9 cellular contexts compared by ENCODE assay signal in the genomic region with DNA sequence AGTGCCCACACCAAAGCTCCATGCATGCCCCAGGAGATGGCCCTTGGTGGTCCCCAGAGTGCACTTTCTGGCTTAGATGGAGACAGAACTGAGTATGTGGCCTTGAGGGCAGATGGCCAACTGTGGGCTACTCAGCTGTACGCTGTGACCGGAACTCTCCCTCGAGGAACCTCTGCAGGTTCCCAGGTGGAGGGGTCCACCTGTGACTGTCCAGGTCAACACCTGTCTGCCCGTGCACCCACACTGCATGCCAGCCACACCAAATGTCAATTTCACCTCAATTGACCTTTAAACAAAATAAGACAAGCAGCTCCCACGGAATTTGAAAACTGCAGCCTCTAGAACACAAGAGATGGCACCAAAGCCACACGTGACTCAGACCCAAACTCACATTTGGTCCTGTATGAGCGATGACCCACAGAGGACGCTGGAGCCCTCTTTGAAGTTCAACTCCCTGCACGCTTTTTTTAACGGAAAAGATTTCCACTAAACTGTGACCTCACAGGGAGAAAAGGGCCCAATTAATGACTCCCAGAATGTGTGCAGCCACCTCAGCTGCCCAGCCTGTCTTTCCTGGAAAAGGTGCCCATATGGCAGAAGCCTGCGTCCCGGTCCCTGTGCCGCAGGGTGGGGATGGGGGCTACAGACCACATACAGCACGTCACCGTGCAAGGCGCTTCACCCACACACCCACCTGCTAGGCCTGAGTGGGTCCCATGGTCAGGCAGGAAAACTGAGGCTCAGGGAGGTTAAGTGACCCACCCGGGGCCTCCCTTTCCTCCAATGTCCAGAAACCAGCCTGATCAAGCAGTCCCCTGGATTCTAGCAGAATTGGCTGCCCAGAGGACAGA. TPM values are rescaled to one million over a fixed set of nuclear protein-coding genes. Genes with fewer than 3 reads are reported as not detected.
DNase-seq lines count a peak whose midpoint lies in the region; ATAC-seq, FAIRE-seq and TF ChIP-seq lines count a peak whose summit lies in the region.
"Had no signal": no experiment of that assay in that cellular context is flagged by ENCODE, and none has a peak within 500 bp of the region (broad histone marks: within the 10 kb centered on the region; RNA-seq: fewer than 3 reads in every experiment).

No MANE protein-coding gene starts in this region.

- no peak for TF ChIP-seq CTCF in testis (IDR thresholded peaks at IDR 0.05)

- H3K27me3 ChIP-seq in duodenal mucosa (ENCODE audit: control insufficient read depth in 1 of 2, insufficient read depth in 2 of 2, low read length in 2 of 2) (peaks cover 0 to 5% of the 10 kb centered on the region in 2 donors), testis (no peaks in the 10 kb centered on the region)

- no peak for FAIRE-seq in GM19239 (lab: Jason Lieb, UNC)
- FAIRE-seq: endometrium had no signal

- H3K9ac ChIP-seq in duodenal mucosa (ENCODE audit: low read depth in 1 of 2, low read length in 2 of 2), result peak overlapping the region; percentile 14 to 42

- H3K27ac ChIP-seq in duodenal mucosa (ENCODE audit: low read depth, low read length) (peak overlapping the region; percentile 13), testis (peak overlapping the region; percentile 70 to 89)

- intact Hi-C loops in testis (cut with DNase I; ENCODE audit: low total_unique reads), result no loop called here

- ATAC-seq in HG03139 (IDR thresholded peaks at IDR 0.05; ENCODE audit: unreplicated experiment), result peak; percentile 21
- no peak for ATAC-seq in GM21515 (IDR thresholded peaks at IDR 0.05; ENCODE audit: unreplicated experiment)

- H3K36me3 ChIP-seq in duodenal mucosa (ENCODE audit: control insufficient read depth in 1 of 2, insufficient read depth in 2 of 2, low read length in 2 of 2), result peaks cover 10 to 19% of the 10 kb centered on the region in 2 donors
- no peaks in the 10 kb centered on the region for H3K36me3 ChIP-seq in testis (ENCODE audit: low read depth, missing control alignments)

- no peak for TF ChIP-seq POLR2A in testis (IDR thresholded peaks at IDR 0.05)

- H3K4me3 ChIP-seq in duodenal mucosa (ENCODE audit: low read depth in 1 of 2, low read length in 2 of 2), result peak overlapping the region; percentile 4 to 39
- H3K4me3 ChIP-seq in testis, result no peak overlapping the region

- peak; percentile 66 for DNase-seq in activated effector memory CD4-positive, alpha-beta T cell treated with anti-CD3 and anti-CD28 coated beads, Interleukin-2, amount 50 U/mL, for 16 hours
- no peak for DNase-seq in activated effector memory CD4-positive, alpha-beta T cell treated with Interleukin-2 at 50 U/mL for 16 hours
- DNase-seq in testis, result no peak
- DNase-seq in NCI-H2227 (lab: John Stamatoyannopoulos, UW; ENCODE audit: unreplicated experiment), result no peak
- DNase-seq in GM19239 (ENCODE audit: insufficient read length, low spot score), result no peak

- H3K4me1 ChIP-seq in duodenal mucosa (ENCODE audit: control insufficient read depth in 1 of 2, insufficient read depth in 2 of 2, low read length in 2 of 2), result peaks cover 35 to 48% of the 10 kb centered on the region in 2 donors
- peaks cover 53% of the 10 kb centered on the region for H3K4me1 ChIP-seq in testis

- H3K9me3 ChIP-seq in duodenal mucosa (ENCODE audit: control insufficient read depth in 1 of 2, low read length in 2 of 2), result no peaks in the 10 kb centered on the region
- no peaks in the 10 kb centered on the region for H3K9me3 ChIP-seq in testis

- 65 to 69% methylated on average over 11 to 17 of the region's 17 CpGs for WGBS in testis, 2 donors

RNA-seq across cellular contexts. Expression of a gene that starts 47.7 kb away (rescaled TPM):
- total RNA-seq in testis, result 10 to 100 TPM; 42.4 to 74.9 TPM
- polyA plus RNA-seq in testis (ENCODE audit: insufficient read depth, low read depth, low replicate concordance), result 40.2 TPM

Comparison
In these comparisons a context has a peak if more than half of its experiments do, and no peak if none do; other contexts are left out.
1. H3K4me3 ChIP-seq: peak in duodenal mucosa (2 of 2); none in testis (0 of 2).